In the genomic region with DNA sequence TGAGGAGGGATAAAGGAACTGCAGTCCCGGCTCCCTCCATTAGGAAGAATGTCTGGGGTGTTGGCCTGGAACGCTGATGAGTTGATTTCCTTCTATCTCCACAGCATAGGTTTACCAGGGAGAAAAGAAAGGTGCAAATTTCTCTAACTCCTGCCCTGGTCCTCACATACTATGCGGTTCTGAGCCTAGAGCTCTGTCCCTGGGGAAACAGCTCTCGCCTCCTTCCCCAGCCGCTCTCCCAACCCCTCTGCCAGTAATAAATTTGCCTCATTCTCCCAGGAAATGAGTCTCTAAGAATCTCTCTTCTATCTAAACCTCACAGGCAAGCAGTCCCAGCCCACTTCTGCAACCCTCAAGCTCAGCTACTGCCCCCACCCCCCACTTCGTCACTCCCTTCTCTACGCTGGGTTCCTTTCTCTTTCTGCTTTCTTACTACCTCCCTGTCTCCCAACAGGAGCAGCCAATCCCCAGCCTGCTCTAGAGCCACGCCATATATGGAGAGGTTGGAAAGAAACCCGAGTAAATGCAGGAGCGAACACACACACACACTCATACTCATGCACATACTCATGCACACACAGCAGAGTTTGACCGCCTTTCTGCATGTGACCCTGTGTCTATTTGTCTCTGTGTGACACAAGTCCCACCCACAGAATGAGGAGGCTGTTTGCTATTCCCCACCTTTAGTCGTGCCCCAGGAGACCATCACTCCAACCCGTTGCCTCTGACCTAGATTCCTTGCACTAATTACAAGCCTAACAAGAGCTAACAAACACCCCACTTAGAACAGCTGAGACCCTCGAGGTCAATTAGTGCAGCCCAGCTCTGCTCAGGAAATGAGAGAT, we compare ENCODE assay signal across 1 cellular context.
A peak's percentile ranks its signal among the peaks of the same experiment; 100 is the strongest.
TF ChIP-seq lines count a peak whose summit lies in the region.

No MANE protein-coding gene starts in this region.

TF ChIP-seq in HEK293, 187 proteins besides CTCF, POLR2A, EP300 and RAD21 (continued from another document and continues in another):
- TF ChIP-seq, protein P1, sequence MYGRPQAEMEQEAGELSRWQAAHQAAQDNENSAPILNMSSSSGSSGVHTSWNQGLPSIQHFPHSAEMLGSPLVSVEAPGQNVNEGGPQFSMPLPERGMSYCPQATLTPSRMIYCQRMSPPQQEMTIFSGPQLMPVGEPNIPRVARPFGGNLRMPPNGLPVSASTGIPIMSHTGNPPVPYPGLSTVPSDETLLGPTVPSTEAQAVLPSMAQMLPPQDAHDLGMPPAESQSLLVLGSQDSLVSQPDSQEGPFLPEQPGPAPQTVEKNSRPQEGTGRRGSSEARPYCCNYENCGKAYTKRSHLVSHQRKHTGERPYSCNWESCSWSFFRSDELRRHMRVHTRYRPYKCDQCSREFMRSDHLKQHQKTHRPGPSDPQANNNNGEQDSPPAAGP (tag by site-specific recombination; IDR thresholded peaks at IDR 0.05): peak; percentile 55
- peak; percentile 65 for TF ChIP-seq GLIS2 (tag by site-specific recombination; IDR thresholded peaks at IDR 0.05)
- TF ChIP-seq ZBTB17 (tag by site-specific recombination; IDR thresholded peaks at IDR 0.05): peak; percentile 99
- peak; percentile 32; the same call in 1 of the 2 replicates for TF ChIP-seq ZBTB21 (tag by site-specific recombination; IDR thresholded peaks at IDR 0.05)
- no peak; the same call in 1 of the 2 replicates for TF ChIP-seq IKZF3 (tag by site-specific recombination; IDR thresholded peaks at IDR 0.05)
- TF ChIP-seq ZNF670 (tag by site-specific recombination; IDR thresholded peaks at IDR 0.05; ENCODE audit: low read depth): no peak
- TF ChIP-seq KLF8 (tag by site-specific recombination; IDR thresholded peaks at IDR 0.05): no peak
- TF ChIP-seq, protein P2, sequence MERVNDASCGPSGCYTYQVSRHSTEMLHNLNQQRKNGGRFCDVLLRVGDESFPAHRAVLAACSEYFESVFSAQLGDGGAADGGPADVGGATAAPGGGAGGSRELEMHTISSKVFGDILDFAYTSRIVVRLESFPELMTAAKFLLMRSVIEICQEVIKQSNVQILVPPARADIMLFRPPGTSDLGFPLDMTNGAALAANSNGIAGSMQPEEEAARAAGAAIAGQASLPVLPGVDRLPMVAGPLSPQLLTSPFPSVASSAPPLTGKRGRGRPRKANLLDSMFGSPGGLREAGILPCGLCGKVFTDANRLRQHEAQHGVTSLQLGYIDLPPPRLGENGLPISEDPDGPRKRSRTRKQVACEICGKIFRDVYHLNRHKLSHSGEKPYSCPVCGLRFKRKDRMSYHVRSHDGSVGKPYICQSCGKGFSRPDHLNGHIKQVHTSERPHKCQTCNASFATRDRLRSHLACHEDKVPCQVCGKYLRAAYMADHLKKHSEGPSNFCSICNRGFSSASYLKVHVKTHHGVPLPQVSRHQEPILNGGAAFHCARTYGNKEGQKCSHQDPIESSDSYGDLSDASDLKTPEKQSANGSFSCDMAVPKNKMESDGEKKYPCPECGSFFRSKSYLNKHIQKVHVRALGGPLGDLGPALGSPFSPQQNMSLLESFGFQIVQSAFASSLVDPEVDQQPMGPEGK (tag by site-specific recombination; IDR thresholded peaks at IDR 0.05): peak; percentile 96
- TF ChIP-seq, protein P3, sequence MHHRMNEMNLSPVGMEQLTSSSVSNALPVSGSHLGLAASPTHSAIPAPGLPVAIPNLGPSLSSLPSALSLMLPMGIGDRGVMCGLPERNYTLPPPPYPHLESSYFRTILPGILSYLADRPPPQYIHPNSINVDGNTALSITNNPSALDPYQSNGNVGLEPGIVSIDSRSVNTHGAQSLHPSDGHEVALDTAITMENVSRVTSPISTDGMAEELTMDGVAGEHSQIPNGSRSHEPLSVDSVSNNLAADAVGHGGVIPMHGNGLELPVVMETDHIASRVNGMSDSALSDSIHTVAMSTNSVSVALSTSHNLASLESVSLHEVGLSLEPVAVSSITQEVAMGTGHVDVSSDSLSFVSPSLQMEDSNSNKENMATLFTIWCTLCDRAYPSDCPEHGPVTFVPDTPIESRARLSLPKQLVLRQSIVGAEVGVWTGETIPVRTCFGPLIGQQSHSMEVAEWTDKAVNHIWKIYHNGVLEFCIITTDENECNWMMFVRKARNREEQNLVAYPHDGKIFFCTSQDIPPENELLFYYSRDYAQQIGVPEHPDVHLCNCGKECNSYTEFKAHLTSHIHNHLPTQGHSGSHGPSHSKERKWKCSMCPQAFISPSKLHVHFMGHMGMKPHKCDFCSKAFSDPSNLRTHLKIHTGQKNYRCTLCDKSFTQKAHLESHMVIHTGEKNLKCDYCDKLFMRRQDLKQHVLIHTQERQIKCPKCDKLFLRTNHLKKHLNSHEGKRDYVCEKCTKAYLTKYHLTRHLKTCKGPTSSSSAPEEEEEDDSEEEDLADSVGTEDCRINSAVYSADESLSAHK (tag by site-specific recombination; IDR thresholded peaks at IDR 0.05): no peak
- TF ChIP-seq ZNF707 (tag by site-specific recombination; IDR thresholded peaks at IDR 0.05): no peak
- no peak for TF ChIP-seq FEZF1 (tag by site-specific recombination; IDR thresholded peaks at IDR 0.05)
- TF ChIP-seq ZNF561 (tag by site-specific recombination; IDR thresholded peaks at IDR 0.05; ENCODE audit: borderline replicate concordance): peak; percentile 71; the same call in 1 of the 2 replicates
- TF ChIP-seq ZNF423 (tag by site-specific recombination; IDR thresholded peaks at IDR 0.05): peak; percentile 35; the same call in 1 of the 2 replicates
- TF ChIP-seq ZNF366 (tag by site-specific recombination; conservative IDR thresholded peaks at IDR 0.05): no peak; the same call in 1 of the 2 replicates
- peak; percentile 62 for TF ChIP-seq ZNF341 (tag by site-specific recombination; IDR thresholded peaks at IDR 0.05; ENCODE audit: low read depth)
- TF ChIP-seq, protein P4, sequence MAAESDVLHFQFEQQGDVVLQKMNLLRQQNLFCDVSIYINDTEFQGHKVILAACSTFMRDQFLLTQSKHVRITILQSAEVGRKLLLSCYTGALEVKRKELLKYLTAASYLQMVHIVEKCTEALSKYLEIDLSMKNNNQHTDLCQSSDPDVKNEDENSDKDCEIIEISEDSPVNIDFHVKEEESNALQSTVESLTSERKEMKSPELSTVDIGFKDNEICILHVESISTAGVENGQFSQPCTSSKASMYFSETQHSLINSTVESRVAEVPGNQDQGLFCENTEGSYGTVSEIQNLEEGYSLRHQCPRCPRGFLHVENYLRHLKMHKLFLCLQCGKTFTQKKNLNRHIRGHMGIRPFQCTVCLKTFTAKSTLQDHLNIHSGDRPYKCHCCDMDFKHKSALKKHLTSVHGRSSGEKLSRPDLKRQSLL (tag by site-specific recombination; IDR thresholded peaks at IDR 0.05): peak; percentile 87
- TF ChIP-seq, protein P5, sequence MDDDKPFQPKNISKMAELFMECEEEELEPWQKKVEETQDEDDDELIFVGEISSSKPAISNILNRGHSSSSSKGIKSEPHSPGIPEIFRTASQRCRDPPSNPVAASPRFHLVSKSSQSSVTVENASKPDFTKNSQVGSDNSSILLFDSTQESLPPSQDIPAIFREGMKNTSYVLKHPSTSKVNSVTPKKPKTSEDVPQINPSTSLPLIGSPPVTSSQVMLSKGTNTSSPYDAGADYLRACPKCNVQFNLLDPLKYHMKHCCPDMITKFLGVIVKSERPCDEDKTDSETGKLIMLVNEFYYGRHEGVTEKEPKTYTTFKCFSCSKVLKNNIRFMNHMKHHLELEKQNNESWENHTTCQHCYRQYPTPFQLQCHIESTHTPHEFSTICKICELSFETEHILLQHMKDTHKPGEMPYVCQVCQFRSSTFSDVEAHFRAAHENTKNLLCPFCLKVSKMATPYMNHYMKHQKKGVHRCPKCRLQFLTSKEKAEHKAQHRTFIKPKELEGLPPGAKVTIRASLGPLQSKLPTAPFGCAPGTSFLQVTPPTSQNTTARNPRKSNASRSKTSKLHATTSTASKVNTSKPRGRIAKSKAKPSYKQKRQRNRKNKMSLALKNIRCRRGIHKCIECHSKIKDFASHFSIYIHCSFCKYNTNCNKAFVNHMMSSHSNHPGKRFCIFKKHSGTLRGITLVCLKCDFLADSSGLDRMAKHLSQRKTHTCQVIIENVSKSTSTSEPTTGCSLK (tag by site-specific recombination; IDR thresholded peaks at IDR 0.05): no peak
- TF ChIP-seq KLF9 (tag by site-specific recombination; IDR thresholded peaks at IDR 0.05; ENCODE audit: low read depth): peak; percentile 65; the same call in 1 of the 2 replicates
- TF ChIP-seq ZNF596 (tag by site-specific recombination; IDR thresholded peaks at IDR 0.05): no peak
- TF ChIP-seq ZNF600 (tag by site-specific recombination; IDR thresholded peaks at IDR 0.05): 0 out of 2 replicates have a peak, but pooled peaks have one; percentile 77
- TF ChIP-seq ZNF776 (tag by site-specific recombination; IDR thresholded peaks at IDR 0.05; ENCODE audit: borderline replicate concordance): no peak
- TF ChIP-seq SP7 (tag by site-specific recombination; IDR thresholded peaks at IDR 0.05): peak; percentile 81
- no peak for TF ChIP-seq ZNF311 (tag by site-specific recombination; IDR thresholded peaks at IDR 0.05; ENCODE audit: borderline replicate concordance)
- TF ChIP-seq KLF1 (tag by site-specific recombination; IDR thresholded peaks at IDR 0.05): no peak
- no peak for TF ChIP-seq ZNF146 (tag by site-specific recombination; IDR thresholded peaks at IDR 0.05)
- TF ChIP-seq, protein P6, sequence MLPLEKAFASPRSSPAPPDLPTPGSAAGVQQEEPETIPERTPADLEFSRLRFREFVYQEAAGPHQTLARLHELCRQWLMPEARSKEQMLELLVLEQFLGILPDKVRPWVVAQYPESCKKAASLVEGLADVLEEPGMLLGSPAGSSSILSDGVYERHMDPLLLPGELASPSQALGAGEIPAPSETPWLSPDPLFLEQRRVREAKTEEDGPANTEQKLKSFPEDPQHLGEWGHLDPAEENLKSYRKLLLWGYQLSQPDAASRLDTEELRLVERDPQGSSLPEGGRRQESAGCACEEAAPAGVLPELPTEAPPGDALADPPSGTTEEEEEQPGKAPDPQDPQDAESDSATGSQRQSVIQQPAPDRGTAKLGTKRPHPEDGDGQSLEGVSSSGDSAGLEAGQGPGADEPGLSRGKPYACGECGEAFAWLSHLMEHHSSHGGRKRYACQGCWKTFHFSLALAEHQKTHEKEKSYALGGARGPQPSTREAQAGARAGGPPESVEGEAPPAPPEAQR (tag by site-specific recombination; IDR thresholded peaks at IDR 0.05): no peak
- no peak for TF ChIP-seq ZNF302 (tag by site-specific recombination; IDR thresholded peaks at IDR 0.05; ENCODE audit: low read depth)
- TF ChIP-seq EGR2 (tag by site-specific recombination; IDR thresholded peaks at IDR 0.05; ENCODE audit: low read depth): peak; percentile 56; the same call in 1 of the 2 replicates
- TF ChIP-seq, protein P7, sequence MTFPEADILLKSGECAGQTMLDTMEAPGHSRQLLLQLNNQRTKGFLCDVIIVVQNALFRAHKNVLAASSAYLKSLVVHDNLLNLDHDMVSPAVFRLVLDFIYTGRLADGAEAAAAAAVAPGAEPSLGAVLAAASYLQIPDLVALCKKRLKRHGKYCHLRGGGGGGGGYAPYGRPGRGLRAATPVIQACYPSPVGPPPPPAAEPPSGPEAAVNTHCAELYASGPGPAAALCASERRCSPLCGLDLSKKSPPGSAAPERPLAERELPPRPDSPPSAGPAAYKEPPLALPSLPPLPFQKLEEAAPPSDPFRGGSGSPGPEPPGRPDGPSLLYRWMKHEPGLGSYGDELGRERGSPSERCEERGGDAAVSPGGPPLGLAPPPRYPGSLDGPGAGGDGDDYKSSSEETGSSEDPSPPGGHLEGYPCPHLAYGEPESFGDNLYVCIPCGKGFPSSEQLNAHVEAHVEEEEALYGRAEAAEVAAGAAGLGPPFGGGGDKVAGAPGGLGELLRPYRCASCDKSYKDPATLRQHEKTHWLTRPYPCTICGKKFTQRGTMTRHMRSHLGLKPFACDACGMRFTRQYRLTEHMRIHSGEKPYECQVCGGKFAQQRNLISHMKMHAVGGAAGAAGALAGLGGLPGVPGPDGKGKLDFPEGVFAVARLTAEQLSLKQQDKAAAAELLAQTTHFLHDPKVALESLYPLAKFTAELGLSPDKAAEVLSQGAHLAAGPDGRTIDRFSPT (tag by site-specific recombination; IDR thresholded peaks at IDR 0.05): no peak
- TF ChIP-seq ZSCAN16 (tag by site-specific recombination; IDR thresholded peaks at IDR 0.05): no peak
- TF ChIP-seq, protein P8, sequence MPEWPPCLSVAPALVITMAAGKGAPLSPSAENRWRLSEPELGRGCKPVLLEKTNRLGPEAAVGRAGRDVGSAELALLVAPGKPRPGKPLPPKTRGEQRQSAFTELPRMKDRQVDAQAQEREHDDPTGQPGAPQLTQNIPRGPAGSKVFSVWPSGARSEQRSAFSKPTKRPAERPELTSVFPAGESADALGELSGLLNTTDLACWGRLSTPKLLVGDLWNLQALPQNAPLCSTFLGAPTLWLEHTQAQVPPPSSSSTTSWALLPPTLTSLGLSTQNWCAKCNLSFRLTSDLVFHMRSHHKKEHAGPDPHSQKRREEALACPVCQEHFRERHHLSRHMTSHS (tag by site-specific recombination; IDR thresholded peaks at IDR 0.05): no peak
- TF ChIP-seq ZNF548 (tag by site-specific recombination; IDR thresholded peaks at IDR 0.05): no peak
- TF ChIP-seq ZNF391 (tag by site-specific recombination; IDR thresholded peaks at IDR 0.05; ENCODE audit: borderline replicate concordance, low read depth): no peak
- TF ChIP-seq ZNF629 (tag by site-specific recombination; IDR thresholded peaks at IDR 0.05): peak; percentile 74; the same call in 1 of the 2 replicates
- TF ChIP-seq, protein P9, sequence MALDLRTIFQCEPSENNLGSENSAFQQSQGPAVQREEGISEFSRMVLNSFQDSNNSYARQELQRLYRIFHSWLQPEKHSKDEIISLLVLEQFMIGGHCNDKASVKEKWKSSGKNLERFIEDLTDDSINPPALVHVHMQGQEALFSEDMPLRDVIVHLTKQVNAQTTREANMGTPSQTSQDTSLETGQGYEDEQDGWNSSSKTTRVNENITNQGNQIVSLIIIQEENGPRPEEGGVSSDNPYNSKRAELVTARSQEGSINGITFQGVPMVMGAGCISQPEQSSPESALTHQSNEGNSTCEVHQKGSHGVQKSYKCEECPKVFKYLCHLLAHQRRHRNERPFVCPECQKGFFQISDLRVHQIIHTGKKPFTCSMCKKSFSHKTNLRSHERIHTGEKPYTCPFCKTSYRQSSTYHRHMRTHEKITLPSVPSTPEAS (tag by site-specific recombination; IDR thresholded peaks at IDR 0.05): peak; percentile 85
- TF ChIP-seq ZNF394 (tag by site-specific recombination; IDR thresholded peaks at IDR 0.05; ENCODE audit: borderline replicate concordance): peak; percentile 12; the same call in 1 of the 2 replicates
- TF ChIP-seq ZNF354C (tag by site-specific recombination; IDR thresholded peaks at IDR 0.05; ENCODE audit: borderline replicate concordance, low read depth): no peak
- no peak for TF ChIP-seq ZBTB7A (tag by site-specific recombination; IDR thresholded peaks at IDR 0.05; ENCODE audit: low read depth)
- TF ChIP-seq ZNF610 (tag by site-specific recombination; IDR thresholded peaks at IDR 0.05; ENCODE audit: borderline replicate concordance): peak; percentile 32; the same call in 1 of the 2 replicates
- TF ChIP-seq ZNF2 (tag by site-specific recombination; IDR thresholded peaks at IDR 0.05): no peak
- TF ChIP-seq ZNF654 (tag by site-specific recombination; IDR thresholded peaks at IDR 0.05; ENCODE audit: low read depth): no peak
- TF ChIP-seq, protein P10, sequence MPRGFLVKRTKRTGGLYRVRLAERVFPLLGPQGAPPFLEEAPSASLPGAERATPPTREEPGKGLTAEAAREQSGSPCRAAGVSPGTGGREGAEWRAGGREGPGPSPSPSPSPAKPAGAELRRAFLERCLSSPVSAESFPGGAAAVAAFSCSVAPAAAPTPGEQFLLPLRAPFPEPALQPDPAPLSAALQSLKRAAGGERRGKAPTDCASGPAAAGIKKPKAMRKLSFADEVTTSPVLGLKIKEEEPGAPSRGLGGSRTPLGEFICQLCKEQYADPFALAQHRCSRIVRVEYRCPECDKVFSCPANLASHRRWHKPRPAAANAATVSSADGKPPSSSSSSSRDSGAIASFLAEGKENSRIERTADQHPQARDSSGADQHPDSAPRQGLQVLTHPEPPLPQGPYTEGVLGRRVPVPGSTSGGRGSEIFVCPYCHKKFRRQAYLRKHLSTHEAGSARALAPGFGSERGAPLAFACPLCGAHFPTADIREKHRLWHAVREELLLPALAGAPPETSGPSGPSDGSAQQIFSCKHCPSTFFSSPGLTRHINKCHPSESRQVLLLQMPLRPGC (tag by site-specific recombination; IDR thresholded peaks at IDR 0.05): peak; percentile 98
